Comparison of ENCODE assay signal across 8 cellular contexts in the genomic region with DNA sequence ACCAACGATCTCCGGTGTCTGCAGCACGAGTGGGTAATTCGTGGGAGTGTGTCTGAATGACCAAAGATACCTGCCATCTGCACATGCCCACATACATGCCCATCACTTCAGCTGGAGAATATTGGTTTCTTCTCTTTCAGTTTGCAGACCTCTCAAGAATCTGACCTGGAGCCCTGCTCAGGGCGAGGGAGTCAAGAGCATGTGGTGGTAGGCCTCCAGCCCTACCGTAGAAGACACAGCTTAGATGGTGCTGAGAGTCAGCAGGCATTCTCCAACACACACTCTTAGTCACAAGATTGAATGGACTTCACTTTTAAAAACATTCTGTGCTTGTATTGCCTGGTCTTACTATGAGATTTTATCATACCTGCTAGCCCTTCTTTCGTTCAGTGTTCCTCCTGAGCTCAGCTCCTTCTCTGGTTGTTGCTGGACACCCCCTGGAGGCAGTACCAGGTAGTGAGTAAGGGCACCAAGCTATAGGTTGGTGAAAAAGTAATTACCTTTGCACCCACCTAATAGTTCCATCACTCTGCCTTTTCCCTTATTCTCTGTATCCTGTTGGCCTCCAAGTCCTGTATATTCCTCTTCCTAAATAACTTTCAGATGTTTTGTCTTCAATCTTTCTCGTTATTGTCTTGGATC.
DNase-seq lines count a peak whose midpoint lies in the region; ATAC-seq, FAIRE-seq and TF ChIP-seq lines count a peak whose summit lies in the region.

No MANE protein-coding gene starts in this region.

- ATAC-seq in esophagus mucosa (peak; percentile 58), GM18502 (IDR thresholded peaks at IDR 0.05; ENCODE audit: poor library complexity, unreplicated experiment) (no peak), omental fat pad (ENCODE audit: low FRiP score) (no peak)

- TF ChIP-seq CTCF in omental fat pad (IDR thresholded peaks at IDR 0.05) = no peak

- no peak overlapping the region for H3K4me3 ChIP-seq in small intestine (ENCODE audit: low read depth in 1 of 2, low read length in 2 of 2)

- no peak for FAIRE-seq in small intestine (lab: Jason Lieb, UNC)

- no peak overlapping the region for H3K27ac ChIP-seq in small intestine (ENCODE audit: low read depth in 1 of 2, low read length in 1 of 2)

- DNase-seq in NCI-H146 (lab: John Stamatoyannopoulos, UW) (peak; percentile 33), NCI-H146 treated with DMSO at 0.1 percent for 48 hours (lab: John Stamatoyannopoulos, UW; ENCODE audit: unreplicated experiment) (no peak), NCI-H1092 (lab: John Stamatoyannopoulos, UW) (peak; percentile 8), small intestine (peak; percentile 6), NCI-H187 treated with DMSO at 0.1 percent for 48 hours (lab: John Stamatoyannopoulos, UW) (no peak), omental fat pad (ENCODE audit: low spot score) (no peak)

- no peaks in the 10 kb centered on the region for H3K4me1 ChIP-seq in small intestine (ENCODE audit: control insufficient read depth in 2 of 2, insufficient read depth in 1 of 2, low read depth in 1 of 2, low read length in 1 of 2)

- WGBS in small intestine, 3 donors = 69 to 76% (median 74%) methylated on average over 8 of the region's 8 CpGs

- no peaks in the 10 kb centered on the region for H3K36me3 ChIP-seq in small intestine (ENCODE audit: control insufficient read depth in 2 of 2, insufficient read depth in 2 of 2, low read length in 2 of 2)

- H3K9me3 ChIP-seq in small intestine (ENCODE audit: control insufficient read depth, low read depth) = no peaks in the 10 kb centered on the region

- no peaks in the 10 kb centered on the region for H3K27me3 ChIP-seq in small intestine (ENCODE audit: control insufficient read depth in 2 of 2, insufficient read depth in 2 of 2, low read length in 2 of 2)

Comparison
In these comparisons a context has a peak if more than half of its experiments do, and no peak if none do; other contexts are left out.
1. DNase-seq: peak in NCI-H146 (single experiment), NCI-H1092 (single experiment) and small intestine (single experiment); none in NCI-H146 treated with DMSO at 0.1 percent for 48 hours (single experiment), NCI-H187 treated with DMSO at 0.1 percent for 48 hours (single experiment) and omental fat pad (single experiment).